ENCODE assay signal across 8 cellular contexts in genomic region chr3:15815696-15816095, GRCh38. TPM values are rescaled to one million over a fixed set of nuclear protein-coding genes. Genes with fewer than 3 reads are reported as not detected.
DNase-seq lines count a peak whose midpoint lies in the region; ATAC-seq and TF ChIP-seq lines count a peak whose summit lies in the region.

No MANE protein-coding gene starts in this region.

- no peaks in the 10 kb centered on the region for H3K27me3 ChIP-seq in endodermal cell (ENCODE audit: control insufficient read depth, insufficient read depth, low read length, poor library complexity, severe bottlenecking)

- TF ChIP-seq CTCF in endodermal cell (conservative IDR thresholded peaks at IDR 0.05) (peak; percentile 45), osteocyte (IDR thresholded peaks at IDR 0.05) (peak; percentile 64)

- H3K27ac Mint-ChIP-seq in endodermal cell (no peak overlapping the region), osteocyte (ENCODE audit: unreplicated experiment) (no peak overlapping the region)

- H3K9me3 Mint-ChIP-seq in endodermal cell: no peaks in the 10 kb centered on the region
- no peaks in the 10 kb centered on the region for H3K9me3 Mint-ChIP-seq in osteocyte (ENCODE audit: unreplicated experiment)

- no peaks in the 10 kb centered on the region for H3K9me3 ChIP-seq in endodermal cell (ENCODE audit: control insufficient read depth, low read length)

- H3K4me3 Mint-ChIP-seq in endodermal cell (no peak overlapping the region), osteocyte (ENCODE audit: unreplicated experiment) (no peak overlapping the region)

- ATAC-seq in GM18520 (IDR thresholded peaks at IDR 0.05; ENCODE audit: unreplicated experiment): no peak

- H3K4me1 Mint-ChIP-seq in endodermal cell: peaks cover 6% of the 10 kb centered on the region
- peaks cover 18% of the 10 kb centered on the region for H3K4me1 Mint-ChIP-seq in osteocyte (ENCODE audit: unreplicated experiment)

- H3K27me3 Mint-ChIP-seq in endodermal cell (ENCODE audit: insufficient read depth) (no peaks in the 10 kb centered on the region), osteocyte (ENCODE audit: unreplicated experiment) (no peaks in the 10 kb centered on the region)

- 73% methylated on average over 4 of the region's 4 CpGs; no CpG with 5 or more reads in 1 of the 2 experiments for WGBS in endodermal cell (ENCODE audit: insufficient coverage in 1 of 2, insufficient read length in 1 of 2), 2 experiments

- H3K36me3 ChIP-seq in endodermal cell (ENCODE audit: control insufficient read depth, insufficient read depth, low read length): no peaks in the 10 kb centered on the region

- H3K36me3 Mint-ChIP-seq in endodermal cell (ENCODE audit: low read depth) (no peaks in the 10 kb centered on the region), osteocyte (ENCODE audit: unreplicated experiment) (no peaks in the 10 kb centered on the region)

- no peaks in the 10 kb centered on the region for H3K4me1 ChIP-seq in endodermal cell (ENCODE audit: control insufficient read depth, insufficient read depth, low read length)

- no peak overlapping the region for H3K27ac ChIP-seq in endodermal cell (ENCODE audit: low read depth, low read length)

- no peak overlapping the region for H3K9ac ChIP-seq in endodermal cell (ENCODE audit: extremely low read depth, low read length, poor library complexity, severe bottlenecking)

- DNase-seq in NCI-H1105 treated with DMSO at 0.1 percent for 48 hours (lab: John Stamatoyannopoulos, UW) (peak; percentile 5), NCI-H1105 (lab: John Stamatoyannopoulos, UW) (no peak), NCI-H2227 treated with DMSO at 0.1 percent for 48 hours (lab: John Stamatoyannopoulos, UW) (peak; percentile 11), endodermal cell (no peak), osteocyte (ENCODE audit: extremely low spot score, unreplicated experiment) (no peak), COLO668 (lab: John Stamatoyannopoulos, UW; ENCODE audit: unreplicated experiment) (no peak)
- no peak for DNase-seq in activated CD4-positive, alpha-beta T cell treated with anti-CD3 and anti-CD28 coated beads for 48 hours

- H3K4me3 ChIP-seq in endodermal cell (ENCODE audit: low read length): no peak overlapping the region

RNA-seq across cellular contexts. Expression of gene ANKRD28, which starts 17.9 kb away (rescaled TPM):
- 10 to 100 TPM; 33.4 to 37.1 TPM for total RNA-seq in endodermal cell
- 24.5 TPM for polyA plus RNA-seq in endodermal cell (2013, experiment 1 of 2)
- polyA plus RNA-seq in endodermal cell (2013, experiment 2 of 2): 18.5 TPM
- total RNA-seq in osteocyte: 151 and 160 TPM in 2 replicates

Comparison
In these comparisons a context has a peak if more than half of its experiments do, and no peak if none do; other contexts are left out.
1. DNase-seq: peak in NCI-H1105 treated with DMSO at 0.1 percent for 48 hours (single experiment) and NCI-H2227 treated with DMSO at 0.1 percent for 48 hours (single experiment); none in NCI-H1105 (single experiment), endodermal cell (single experiment), osteocyte (single experiment), COLO668 (single experiment) and activated CD4-positive, alpha-beta T cell treated with anti-CD3 and anti-CD28 coated beads for 48 hours (single experiment).